Comparison of ENCODE assay signal across 6 cellular contexts in genomic region chr17:78546476-78546875, GRCh38. TPM values are rescaled to one million over a fixed set of nuclear protein-coding genes. Genes with fewer than 3 reads are reported as not detected.
"Had no signal": no experiment of that assay in that cellular context is flagged by ENCODE, and none has a peak within 500 bp of the region (broad histone marks: within the 10 kb centered on the region; RNA-seq: fewer than 3 reads in every experiment).

No MANE protein-coding gene starts in this region.

- DNase-seq: H9, HCEC 1CT had no signal

- H3K4me2 ChIP-seq: GM23338 had no signal

- H2AFZ ChIP-seq: GM23338 had no signal

- H3K27ac ChIP-seq: HL-60 had no signal

- H3K4me3 ChIP-seq: GM23338 had no signal

- ATAC-seq: GM23338, HepG2 had no signal

RNA-seq across cellular contexts. Expression of gene DNAH17, which starts 30.7 kb away (rescaled TPM):
- total RNA-seq: HT1080 had no signal
